Comparison of ENCODE assay signal across 20 cellular contexts in genomic region chr12:113537041-113537750, GRCh38.
A peak's percentile ranks its signal among the peaks of the same experiment; 100 is the strongest.
DNase-seq lines count a peak whose midpoint lies in the region; ATAC-seq, FAIRE-seq and TF ChIP-seq lines count a peak whose summit lies in the region.
"Had no signal": no experiment of that assay in that cellular context is flagged by ENCODE, and none has a peak within 500 bp of the region (broad histone marks: within the 10 kb centered on the region; RNA-seq: fewer than 3 reads in every experiment).

No MANE protein-coding gene starts in this region.

- intact Hi-C loops in K562 (cut with micrococcal nuclease) = no loop called here
- intact Hi-C loops in spleen (cut with DNase I; ENCODE audit: low total_unique reads) = no loop called here

- TF ChIP-seq CTCF in K562 (IDR thresholded peaks at IDR 0.05 in 2 of 3, conservative IDR thresholded peaks at IDR 0.05 in 1 of 3; ENCODE audit: insufficient read depth in 2 of 3, low read depth in 1 of 3, low read length in 3 of 3) = no peak
- TF ChIP-seq CTCF in neural crest cell (conservative IDR thresholded peaks at IDR 0.05) = no peak
- no peak for TF ChIP-seq CTCF in spleen (IDR thresholded peaks at IDR 0.05 in 8 of 11, conservative IDR thresholded peaks at IDR 0.05 in 3 of 11)

- no peaks in the 10 kb centered on the region for H3K36me3 Mint-ChIP-seq in neural crest cell (ENCODE audit: low read depth)
- H3K36me3 Mint-ChIP-seq: CD14-positive monocyte had no signal

- TF ChIP-seq POLR2A in K562 (conservative IDR thresholded peaks at IDR 0.05) = no peak
- no peak for TF ChIP-seq POLR2A in spleen (IDR thresholded peaks at IDR 0.05)

- H3K36me3 ChIP-seq in K562 (ENCODE audit: control insufficient read depth, insufficient read depth, low read length) (no peaks in the 10 kb centered on the region), spleen (no peaks in the 10 kb centered on the region)
- H3K36me3 ChIP-seq: BLaER1 had no signal

- H3K9me1 ChIP-seq in K562 (ENCODE audit: control insufficient read depth, insufficient read depth, low read length) = no peaks in the 10 kb centered on the region

- no peaks in the 10 kb centered on the region; a peak in 1 of 5 replicates for H3K4me1 ChIP-seq in K562 (replicated peaks in 1 of 2; ENCODE audit: control insufficient read depth in 2 of 2, insufficient read depth in 2 of 2, low read length in 2 of 2)
- no peaks in the 10 kb centered on the region for H3K4me1 ChIP-seq in spleen
- H3K4me1 ChIP-seq: A549, BLaER1 had no signal

- H3K9ac ChIP-seq in K562 (ENCODE audit: insufficient read depth in 1 of 2, low read depth in 2 of 2, low read length in 2 of 2) = no peak overlapping the region
- H3K9ac ChIP-seq: BLaER1, GM23248 had no signal

- under 1% methylated on average over 11 of the region's 11 CpGs for whole genome bisulfite sequencing in K562 (ENCODE audit: insufficient coverage, low coverage, missing lambda C conversion rate)
- WGBS in spleen, 5 donors = 62 to 66% (median 64%) methylated on average over 11 of the region's 11 CpGs

- BruUV-seq in K562 (replicated peaks; lab: Mats Ljungman, UMichigan) = no TSS peak

- peaks cover 2% of the 10 kb centered on the region for H3K4me1 Mint-ChIP-seq in neural crest cell
- H3K4me1 Mint-ChIP-seq: CD14-positive monocyte; CD4-positive, alpha-beta memory T cell had no signal

- TF ChIP-seq EP300 in K562 (IDR thresholded peaks at IDR 0.05; ENCODE audit: low read length) = no peak

- in situ Hi-C loops in K562 (cut with MboI) = no loop called here

- no peak overlapping the region for H3K4me2 ChIP-seq in K562 (ENCODE audit: insufficient read depth, low read length)
- H3K4me2 ChIP-seq: A549, BLaER1 had no signal

- no peak overlapping the region for H3K4me3 Mint-ChIP-seq in neural crest cell
- H3K4me3 Mint-ChIP-seq: CD14-positive monocyte; CD4-positive, alpha-beta memory T cell; HFFc6 had no signal

- FAIRE-seq in K562 (lab: Jason Lieb, UNC) = no peak
- FAIRE-seq: A549, G401.6, GM12891, H54, HTR-8/SVneo had no signal

- H2AFZ ChIP-seq in K562 (ENCODE audit: low read depth, low read length) = no peak overlapping the region
- H2AFZ ChIP-seq: GM23248 had no signal

- POLR2A ChIA-PET in K562 (lab: Yijun Ruan, JAX) = interaction anchor here (0.5 to 0.7 kb wide), 3 partner anchors 9 to 283 kb away, joined by 3 read pairs; no protein-coding TSS in a partner anchor

- H3K27me3 ChIP-seq in K562 (ENCODE audit: control insufficient read depth in 2 of 2, insufficient read depth in 2 of 2, low read length in 2 of 2) (peaks cover 34 to 59% of the 10 kb centered on the region in 2 experiments), spleen (replicated peaks in 1 of 7) (peaks cover 0 to 70% (median 9%) of the 10 kb centered on the region in 7 donors)
- H3K27me3 ChIP-seq: BLaER1 had no signal

- ATAC-seq in K562 = no peak
- ATAC-seq: A549 had no signal

- H3K79me2 ChIP-seq in K562 (ENCODE audit: control insufficient read depth, insufficient read depth, low read length) = no peaks in the 10 kb centered on the region

- H3K4me3 ChIP-seq in K562 (no peak overlapping the region), spleen (no peak overlapping the region)
- H3K4me3 ChIP-seq: A549, BLaER1, GM23248 had no signal

- H3K27ac ChIP-seq in K562 (ENCODE audit: extremely low read depth, low read depth, low read length) = no peak overlapping the region
- H3K27ac ChIP-seq in spleen = no peak overlapping the region
- H3K27ac ChIP-seq: 22Rv1, A549, BLaER1, GM23248 had no signal

- no peak for TF ChIP-seq RAD21 in K562 (CRISPR knock-in tag; conservative IDR thresholded peaks at IDR 0.05 in 1 of 2, IDR thresholded peaks at IDR 0.05 in 1 of 2)

- CTCF ChIA-PET in K562 (lab: Yijun Ruan, JAX; ENCODE audit: low intra/inter-chr PET ratio) = no interaction called here

- H4K20me1 ChIP-seq in K562 (replicated peaks; ENCODE audit: control insufficient read depth, insufficient read depth, low read length) = no peaks in the 10 kb centered on the region
- H4K20me1 ChIP-seq: BLaER1 had no signal

- DNase-seq in NCI-H2171 treated with DMSO at 0.1 percent for 48 hours (lab: John Stamatoyannopoulos, UW) (peak; percentile 19), NCI-H2171 (lab: John Stamatoyannopoulos, UW) (no peak), Ammon's horn (ENCODE audit: low spot score) (peak; percentile 50), K562 (ENCODE audit: extremely low read depth in 1 of 4, low spot score in 3 of 4) (no peak), neural crest cell (ENCODE audit: low read depth, low spot score) (no peak), spleen (no peak)
- DNase-seq in activated T-cell treated with anti-CD3 and anti-CD28 coated beads, Interleukin-2, amount 50 U/mL, for 48 hours = no peak
- DNase-seq: AML-193; CD4-positive, alpha-beta memory T cell; HFFc6; IMR-90 had no signal

- H3K9me3 ChIP-seq in K562 (replicated peaks; ENCODE audit: control insufficient read depth, insufficient read depth, low read depth, low read length) (peaks cover 7% of the 10 kb centered on the region; the same call in 1 of the 2 replicates), spleen (peaks cover 0 to 15% (median 2%) of the 10 kb centered on the region in 8 donors)

- peak overlapping the region; percentile 94 for H3K27ac Mint-ChIP-seq in neural crest cell (ENCODE audit: unreplicated experiment)
- H3K27ac Mint-ChIP-seq: CD14-positive monocyte; CD4-positive, alpha-beta memory T cell; HFFc6 had no signal

- H3K27me3 Mint-ChIP-seq in neural crest cell (ENCODE audit: low read depth) = peaks cover 76% of the 10 kb centered on the region

- H3K9me3 Mint-ChIP-seq in neural crest cell = peaks cover 2% of the 10 kb centered on the region

TF ChIP-seq in K562, 482 proteins besides CTCF, POLR2A, EP300 and RAD21:
- no peak for TF ChIP-seq FOXO4 (CRISPR knock-in tag; IDR thresholded peaks at IDR 0.05)
- TF ChIP-seq SUPT5H (IDR thresholded peaks at IDR 0.05) = no peak
- TF ChIP-seq NFATC3 (IDR thresholded peaks at IDR 0.05) = no peak
- no peak for TF ChIP-seq NEUROD1 (IDR thresholded peaks at IDR 0.05; ENCODE audit: borderline replicate concordance, low read depth, low read length, partially characterized antibody)
- TF ChIP-seq ZNF316 (IDR thresholded peaks at IDR 0.05) = peak; percentile 67
- TF ChIP-seq RFX1 (IDR thresholded peaks at IDR 0.05) = no peak
- peak; percentile 74 for TF ChIP-seq TRIM28 (IDR thresholded peaks at IDR 0.05)
- peak; percentile 29; the same call in 1 of the 2 replicates for TF ChIP-seq PKNOX1 (IDR thresholded peaks at IDR 0.05)
- peak; percentile 88 for TF ChIP-seq ZNF766 (CRISPR knock-in tag; conservative IDR thresholded peaks at IDR 0.05)
- TF ChIP-seq E2F6 (IDR thresholded peaks at IDR 0.05; ENCODE audit: borderline replicate concordance in 1 of 2, extremely low read depth in 1 of 2, insufficient read depth in 1 of 2, insufficient read length in 1 of 2, low read depth in 1 of 2, low read length in 1 of 2, poor library complexity in 1 of 2, severe bottlenecking in 1 of 2) = peak in 1 of 2 experiments; percentile 27

Comparison
In these comparisons a context has a peak if more than half of its experiments do, and no peak if none do; other contexts are left out.
1. DNase-seq: peak in NCI-H2171 treated with DMSO at 0.1 percent for 48 hours (single experiment) and Ammon's horn (single experiment); none in NCI-H2171 (single experiment), K562 (0 of 4), neural crest cell (single experiment), activated T-cell treated with anti-CD3 and anti-CD28 coated beads, Interleukin-2, amount 50 U/mL, for 48 hours (0 of 2) and spleen (single experiment).